In genomic region chr22:31085928-31086327, GRCh38 we compare ENCODE assay signal across 10 cellular contexts. TPM values are rescaled to one million over a fixed set of nuclear protein-coding genes. Genes with fewer than 3 reads are reported as not detected.
DNase-seq lines count a peak whose midpoint lies in the region; ATAC-seq and TF ChIP-seq lines count a peak whose summit lies in the region.
"Had no signal": no experiment of that assay in that cellular context is flagged by ENCODE, and none has a peak within 500 bp of the region (broad histone marks: within the 10 kb centered on the region; RNA-seq: fewer than 3 reads in every experiment).

No MANE protein-coding gene starts in this region.

- peaks cover 35 to 45% (median 43%) of the 10 kb centered on the region in 3 donors for H3K4me1 Mint-ChIP-seq in naive B cell

- BruUV-seq in A673 (replicated peaks; lab: Mats Ljungman, UMichigan): no TSS peak

- TF ChIP-seq CTCF in A673 (conservative IDR thresholded peaks at IDR 0.05; ENCODE audit: low read depth, low read length) (no peak), KMS-11 (conservative IDR thresholded peaks at IDR 0.05; ENCODE audit: low read depth, low read length) (no peak), colonic mucosa (IDR thresholded peaks at IDR 0.05) (no peak)

- intact Hi-C loops in A673 (cut with micrococcal nuclease; ENCODE audit: unreplicated experiment) (loop anchor here (2.0 kb wide), 2 partner anchors 63 to 137 kb away; no protein-coding TSS in a partner anchor), colonic mucosa (cut with DNase I) (loop anchor here (1.0 kb wide), 1 partner anchor 138 kb away; no protein-coding TSS in a partner anchor)

- peaks cover 3% of the 10 kb centered on the region for H3K36me3 ChIP-seq in A673 (ENCODE audit: insufficient read depth, low read length, poor library complexity, severe bottlenecking)
- no peaks in the 10 kb centered on the region for H3K36me3 ChIP-seq in KMS-11 (ENCODE audit: insufficient read depth)
- no peaks in the 10 kb centered on the region for H3K36me3 ChIP-seq in colonic mucosa

- no peaks in the 10 kb centered on the region for H3K27me3 Mint-ChIP-seq in naive B cell

- H3K4me1 ChIP-seq in A673 (ENCODE audit: insufficient read depth, low read length, poor library complexity, severe bottlenecking) (peaks cover 18% of the 10 kb centered on the region), KMS-11 (ENCODE audit: low read depth, poor library complexity, severe bottlenecking) (peaks cover 28% of the 10 kb centered on the region), colonic mucosa (peaks cover 25% of the 10 kb centered on the region)

- H2AFZ ChIP-seq in KMS-11 (ENCODE audit: low read depth): no peak overlapping the region; the same call in 1 of the 2 replicates

- H3K36me3 Mint-ChIP-seq in naive B cell: no peaks in the 10 kb centered on the region

- H3K9ac ChIP-seq in KMS-11 (0 out of 2 replicates have a peak overlapping the region, but pooled peaks have one; percentile 97), colonic mucosa (ENCODE audit: low read depth in 2 of 2, low read length in 2 of 2) (peak overlapping the region; percentile 46 to 98)

- ATAC-seq in naive B cell (ENCODE audit: low read depth in 2 of 2) (no peak), GM19023 (IDR thresholded peaks at IDR 0.05; ENCODE audit: unreplicated experiment) (no peak)

- peak overlapping the region; percentile 93 for H3K27ac ChIP-seq in A673 (ENCODE audit: low read depth, low read length, poor library complexity, severe bottlenecking)
- H3K27ac ChIP-seq in KMS-11: no peak overlapping the region; the same call in 1 of the 2 replicates
- peak overlapping the region; percentile 86 for H3K27ac ChIP-seq in colonic mucosa

- H3K27ac Mint-ChIP-seq in naive B cell: peak overlapping the region in 2 of 6 donors; percentile 72 to 91

- CTCF ChIA-PET in A673 (lab: Charles Lee): no interaction called here

- H4K20me1 ChIP-seq in KMS-11 (ENCODE audit: insufficient read depth): no peaks in the 10 kb centered on the region

- no peaks in the 10 kb centered on the region for H3K27me3 ChIP-seq in A673 (replicated peaks; ENCODE audit: insufficient read depth, low read depth, low read length, poor library complexity)
- no peaks in the 10 kb centered on the region for H3K27me3 ChIP-seq in KMS-11 (ENCODE audit: insufficient read depth, low read depth)
- H3K27me3 ChIP-seq in colonic mucosa: no peaks in the 10 kb centered on the region

- 0 out of 2 replicates have a peak, but pooled peaks cover 9% of the 10 kb centered on the region for H3K79me2 ChIP-seq in KMS-11 (ENCODE audit: insufficient read depth, low read depth)

- H3K9me3 Mint-ChIP-seq in naive B cell: no peaks in the 10 kb centered on the region

- POLR2A ChIA-PET in A673 (lab: Charles Lee; ENCODE audit: low non-redundant PET): no interaction called here

- H3K4me2 ChIP-seq in KMS-11: no peak overlapping the region

- DNase-seq in A673 (ENCODE audit: low spot score) (no peak), colonic mucosa (no peak), naive B cell (no peak), OCI-M2 (lab: John Stamatoyannopoulos, UW; ENCODE audit: unreplicated experiment) (no peak), RKO (ENCODE audit: low spot score) (no peak)
- DNase-seq in stimulated activated CD4-positive, alpha-beta T cell treated with anti-CD3 and anti-CD28 coated beads, Interleukin-2, amount 100 ng/mL, for 24 hours: no peak
- DNase-seq: NCI-H345 had no signal

- peak overlapping the region; percentile 9 to 88 (median 76) for H3K4me3 Mint-ChIP-seq in naive B cell

- H3K4me3 ChIP-seq in A673 (ENCODE audit: low read depth, low read length, poor library complexity, severe bottlenecking): no peak overlapping the region
- H3K4me3 ChIP-seq in KMS-11 (IDR thresholded peaks at IDR 0.05; ENCODE audit: insufficient read depth, low read depth, low read length): no peak overlapping the region
- H3K4me3 ChIP-seq in colonic mucosa: peak overlapping the region; percentile 61

- H3K9me3 ChIP-seq in A673 (ENCODE audit: low read depth, low read length, poor library complexity, severe bottlenecking): no peaks in the 10 kb centered on the region
- no peaks in the 10 kb centered on the region for H3K9me3 ChIP-seq in colonic mucosa

RNA-seq across cellular contexts. Expression of gene SMTN, which starts 4.8 kb away (rescaled TPM):
- total RNA-seq in A673 (2021): 40.0 and 43.7 TPM in 2 replicates
- total RNA-seq in colonic mucosa: 100 to 1,000 TPM; 152 to 159 TPM
- polyA plus RNA-seq in naive B cell (ENCODE audit: low read depth in 6 of 6): 1 to 10 TPM in 1 of 6 donors, under 1 TPM in 2, not detected in 3; 0.27 to 1.0 (median 0.79) TPM

RNA-seq across cellular contexts. Expression of gene SELENOM, which starts 21.4 kb away (rescaled TPM):
- total RNA-seq in A673 (2021): 3.2 and 5.0 TPM in 2 replicates
- 10 to 100 TPM; 27.1 to 61.7 TPM for total RNA-seq in colonic mucosa
- polyA plus RNA-seq in naive B cell (ENCODE audit: low read depth in 6 of 6): 10 to 100 TPM; 31.1 to 54.8 (median 42.9) TPM

RNA-seq across cellular contexts. Expression of gene INPP5J, which starts 36.8 kb away (rescaled TPM):
- 4.6 and 4.8 TPM in 2 replicates for total RNA-seq in A673 (2021)
- 10 to 100 TPM; 18.3 to 18.4 TPM for total RNA-seq in colonic mucosa
- under 1 TPM in 1 of 6 donors, not detected in 5; 0.26 TPM for polyA plus RNA-seq in naive B cell (ENCODE audit: low read depth in 6 of 6)

RNA-seq across cellular contexts. Expression of gene PLA2G3, which starts 54.4 kb away (rescaled TPM):
- 20.4 and 21.5 TPM in 2 replicates for total RNA-seq in A673 (2021)
- total RNA-seq in colonic mucosa: under 1 TPM; 0.57 to 0.88 TPM
- polyA plus RNA-seq in naive B cell (ENCODE audit: low read depth in 6 of 6): not detected
- polyA plus RNA-seq: neural cell had no signal
